27 cellular contexts compared by ENCODE assay signal in genomic region chr11:120941000-120941399, GRCh38.
"Had no signal": no experiment of that assay in that cellular context is flagged by ENCODE, and none has a peak within 500 bp of the region (broad histone marks: within the 10 kb centered on the region; RNA-seq: fewer than 3 reads in every experiment).

No MANE protein-coding gene starts in this region.

- H3K36me3 ChIP-seq: left lung, lower lobe of right lung, neural progenitor cell, neutrophil, right atrium auricular region, suprapubic skin, thoracic aorta, tibial artery, vagina had no signal

- H3K79me2 ChIP-seq: parathyroid adenoma had no signal

- FAIRE-seq: islet of Langerhans, kidney had no signal

- H3K4me2 ChIP-seq: neural progenitor cell had no signal

- H2AFZ ChIP-seq: neural progenitor cell, parathyroid adenoma had no signal

- H3K27ac ChIP-seq: left lung, lower lobe of right lung, neural progenitor cell, neutrophil, parathyroid adenoma, right atrium auricular region, suprapubic skin, thoracic aorta, tibial artery, vagina had no signal

- H3K27me3 ChIP-seq: neural progenitor cell, right atrium auricular region, vagina had no signal

- H3K9me3 ChIP-seq: neutrophil, vagina had no signal

- H3K4me3 ChIP-seq: left lung, lower lobe of right lung, neural progenitor cell, right atrium auricular region, skin epidermis, suprapubic skin, thoracic aorta, tibial artery, vagina had no signal

- ATAC-seq: left colon; left lung; lower lobe of right lung; natural killer cell; sciatic nerve; stimulated activated naive B cell treated with anti-CD40 and anti-IgM and Interleukin-4, amounts not matched to agents 10 μg/mL and 1 μg/mL and 100 μg/mL, for 72 hours had no signal

- DNase-seq: hippocampal formation; kidney; left colon; left lung; lower lobe of right lung; mammary epithelial cell; mesenchymal stem cell; naive B cell; natural killer cell; nephron progenitor cell; occipital lobe; stimulated activated CD4-positive, alpha-beta T cell treated with anti-CD3 and anti-CD28 coated beads, Interleukin-12 subunit alpha, Interleukin-12 subunit beta, amount 100 ng/mL, for 4 hours; stimulated activated CD4-positive, alpha-beta T cell treated with anti-CD3 and anti-CD28 coated beads, Interleukin-15, amount 100 ng/mL, for 24 hours; stimulated activated CD4-positive, alpha-beta T cell treated with anti-CD3 and anti-CD28 coated beads, Interleukin-2, amount 100 ng/mL, for 24 hours; stimulated activated CD4-positive, alpha-beta T cell treated with anti-CD3 and anti-CD28 coated beads, Interleukin-4, amount 100 ng/mL, for 1 hour; stimulated activated naive B cell treated with anti-CD40 and anti-IgM and Interleukin-4, amounts not matched to agents 10 μg/mL and 1 μg/mL and 100 μg/mL, for 72 hours; tibial artery had no signal

- H3K9ac ChIP-seq: neural progenitor cell, parathyroid adenoma had no signal

- H3K4me1 ChIP-seq: left lung, lower lobe of right lung, neural progenitor cell, parathyroid adenoma, right atrium auricular region, suprapubic skin, tibial artery, vagina had no signal
